In the genomic region with DNA sequence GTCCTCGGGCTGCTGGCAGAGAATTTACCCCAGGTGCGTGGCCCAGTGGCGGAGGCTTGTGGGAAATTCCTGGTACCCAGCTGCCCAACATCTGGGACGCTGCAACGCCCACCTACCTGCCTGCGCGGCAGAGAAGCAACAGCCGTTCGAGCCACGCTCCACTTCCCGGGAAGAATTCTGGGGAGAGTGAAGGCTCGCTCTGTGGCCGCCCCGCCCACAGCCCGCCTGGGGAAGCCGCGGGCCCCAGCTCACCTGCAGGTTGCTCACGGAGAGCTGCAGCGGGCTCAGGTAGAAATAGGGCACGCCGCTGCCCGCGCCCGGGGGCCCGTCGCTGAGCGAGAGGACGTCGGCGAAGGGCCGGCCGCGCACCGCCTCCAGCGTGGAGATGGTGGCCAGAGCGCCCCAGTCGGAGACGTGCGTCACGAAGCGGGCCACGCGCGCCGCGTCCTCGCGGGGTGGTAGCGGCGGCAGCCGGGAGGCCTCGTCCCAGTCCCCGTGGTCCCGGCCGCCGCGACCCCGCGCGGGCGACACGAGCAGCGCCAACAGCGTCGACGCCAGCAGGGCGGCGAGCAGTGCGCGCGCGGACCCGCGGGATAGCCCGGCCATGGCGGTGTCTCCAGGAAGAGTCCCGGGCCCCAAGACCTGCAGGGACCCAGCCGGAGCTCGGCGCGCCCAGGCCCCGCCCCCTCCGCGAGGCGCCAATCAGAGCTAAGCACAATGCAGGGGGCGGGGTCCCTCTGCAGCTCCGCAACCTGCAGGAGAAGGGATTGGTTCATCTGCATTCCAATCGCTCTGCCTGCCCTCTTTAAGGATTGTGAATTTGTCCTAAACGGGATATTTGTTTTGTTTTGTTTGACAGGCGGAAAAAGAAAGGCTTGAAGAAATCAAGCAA, we compare ENCODE assay signal across 8 cellular contexts.
DNase-seq lines count a peak whose midpoint lies in the region; ATAC-seq and TF ChIP-seq lines count a peak whose summit lies in the region.

TSS of gene CREG1 (minus strand) at position 627 of the 892 bp plus-strand sequence.

- TF ChIP-seq CTCF in AG09319 (IDR thresholded peaks at IDR 0.05; ENCODE audit: low read depth, low read length), result no peak

- DNase-seq in AG09319 (ENCODE audit: extremely low read depth, low read depth) (peak; percentile 56), NCI-H446 treated with DMSO at 0.1 percent for 48 hours (lab: John Stamatoyannopoulos, UW) (peak; percentile 88), cerebellar cortex (ENCODE audit: low spot score) (peak; percentile 97), islet precursor cell (peak; percentile 98)
- peak; percentile 77 to 89 (median 80) for DNase-seq in stimulated activated CD4-positive, alpha-beta T cell treated with anti-CD3 and anti-CD28 coated beads, Interleukin-12 subunit alpha, Interleukin-12 subunit beta, amount 100 ng/mL, for 48 hours (ENCODE audit: low read depth in 2 of 3, low spot score in 1 of 3)

- peak; percentile 98 for ATAC-seq in GM19035 (IDR thresholded peaks at IDR 0.05; ENCODE audit: unreplicated experiment)
- ATAC-seq in HG03354 (IDR thresholded peaks at IDR 0.05; ENCODE audit: poor library complexity, severe bottlenecking, unreplicated experiment), result peak; percentile 98
- peak; percentile 99 to 100 for ATAC-seq in activated CD4-positive, CD25-positive, alpha-beta regulatory T cell treated with anti-CD3 and anti-CD28 coated beads, Interleukin-2, amount 50 U/mL, for 24 hours

Comparison
In these comparisons a context has a peak if more than half of its experiments do, and no peak if none do; other contexts are left out.
1. Peak in every context shown above with its lines: DNase-seq and ATAC-seq.